ENCODE assay signal across 1 cellular context in genomic region chr2:118084483-118085089, GRCh38.
TF ChIP-seq lines count a peak whose summit lies in the region.

No MANE protein-coding gene starts in this region.

TF ChIP-seq in HepG2, 621 proteins besides CTCF, POLR2A, EP300 and RAD21 (continued from another document and continues in another):
- TF ChIP-seq MED1 (CRISPR knock-in tag; IDR thresholded peaks at IDR 0.05) = peak; percentile 75
- no peak for TF ChIP-seq ZNF788 (CRISPR knock-in tag; IDR thresholded peaks at IDR 0.05; ENCODE audit: borderline replicate concordance)
- no peak for TF ChIP-seq CCAR2 (optimal IDR thresholded peaks at IDR 0.05; ENCODE audit: low read depth, low read length)
- no peak for TF ChIP-seq SATB2 (CRISPR knock-in tag; IDR thresholded peaks at IDR 0.05)
- TF ChIP-seq CENPT (CRISPR knock-in tag; IDR thresholded peaks at IDR 0.05; ENCODE audit: low read depth) = no peak
- TF ChIP-seq ERF (CRISPR knock-in tag; IDR thresholded peaks at IDR 0.05) = 0 out of 2 replicates have a peak, but pooled peaks have one; percentile 18
- no peak for TF ChIP-seq ZSCAN12 (CRISPR knock-in tag; IDR thresholded peaks at IDR 0.05)
- TF ChIP-seq ZNF800 (CRISPR knock-in tag; IDR thresholded peaks at IDR 0.05) = no peak
- TF ChIP-seq, protein P1, sequence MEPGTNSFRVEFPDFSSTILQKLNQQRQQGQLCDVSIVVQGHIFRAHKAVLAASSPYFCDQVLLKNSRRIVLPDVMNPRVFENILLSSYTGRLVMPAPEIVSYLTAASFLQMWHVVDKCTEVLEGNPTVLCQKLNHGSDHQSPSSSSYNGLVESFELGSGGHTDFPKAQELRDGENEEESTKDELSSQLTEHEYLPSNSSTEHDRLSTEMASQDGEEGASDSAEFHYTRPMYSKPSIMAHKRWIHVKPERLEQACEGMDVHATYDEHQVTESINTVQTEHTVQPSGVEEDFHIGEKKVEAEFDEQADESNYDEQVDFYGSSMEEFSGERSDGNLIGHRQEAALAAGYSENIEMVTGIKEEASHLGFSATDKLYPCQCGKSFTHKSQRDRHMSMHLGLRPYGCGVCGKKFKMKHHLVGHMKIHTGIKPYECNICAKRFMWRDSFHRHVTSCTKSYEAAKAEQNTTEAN (CRISPR knock-in tag; conservative IDR thresholded peaks at IDR 0.05) = no peak
- TF ChIP-seq ZNF234 (CRISPR knock-in tag; conservative IDR thresholded peaks at IDR 0.05) = no peak
- TF ChIP-seq PLRG1 (conservative IDR thresholded peaks at IDR 0.05) = no peak
- no peak for TF ChIP-seq NKX3-1 (CRISPR knock-in tag; IDR thresholded peaks at IDR 0.05)
- TF ChIP-seq ZNF567 (CRISPR knock-in tag; IDR thresholded peaks at IDR 0.05; ENCODE audit: borderline replicate concordance) = 0 out of 2 replicates have a peak, but pooled peaks have one; percentile 72
- TF ChIP-seq RORA (CRISPR knock-in tag; IDR thresholded peaks at IDR 0.05) = no peak
- TF ChIP-seq POLR2G (IDR thresholded peaks at IDR 0.05; ENCODE audit: low read depth, low read length) = no peak; the same call in 1 of the 2 replicates
- TF ChIP-seq ZNF432 (CRISPR knock-in tag; IDR thresholded peaks at IDR 0.05; ENCODE audit: borderline replicate concordance) = no peak
- no peak for TF ChIP-seq MAZ (IDR thresholded peaks at IDR 0.05; ENCODE audit: borderline replicate concordance, low read depth, low read length)
- no peak for TF ChIP-seq MAZ (CRISPR knock-in tag; IDR thresholded peaks at IDR 0.05; ENCODE audit: low read depth)
- TF ChIP-seq ZNF691 (CRISPR knock-in tag; IDR thresholded peaks at IDR 0.05; ENCODE audit: borderline replicate concordance, low read depth) = no peak; the same call in 1 of the 2 replicates
- TF ChIP-seq, protein P2, sequence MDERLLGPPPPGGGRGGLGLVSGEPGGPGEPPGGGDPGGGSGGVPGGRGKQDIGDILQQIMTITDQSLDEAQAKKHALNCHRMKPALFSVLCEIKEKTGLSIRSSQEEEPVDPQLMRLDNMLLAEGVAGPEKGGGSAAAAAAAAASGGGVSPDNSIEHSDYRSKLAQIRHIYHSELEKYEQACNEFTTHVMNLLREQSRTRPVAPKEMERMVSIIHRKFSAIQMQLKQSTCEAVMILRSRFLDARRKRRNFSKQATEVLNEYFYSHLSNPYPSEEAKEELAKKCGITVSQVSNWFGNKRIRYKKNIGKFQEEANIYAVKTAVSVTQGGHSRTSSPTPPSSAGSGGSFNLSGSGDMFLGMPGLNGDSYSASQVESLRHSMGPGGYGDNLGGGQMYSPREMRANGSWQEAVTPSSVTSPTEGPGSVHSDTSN (CRISPR knock-in tag; IDR thresholded peaks at IDR 0.05) = no peak
- TF ChIP-seq, protein P3, sequence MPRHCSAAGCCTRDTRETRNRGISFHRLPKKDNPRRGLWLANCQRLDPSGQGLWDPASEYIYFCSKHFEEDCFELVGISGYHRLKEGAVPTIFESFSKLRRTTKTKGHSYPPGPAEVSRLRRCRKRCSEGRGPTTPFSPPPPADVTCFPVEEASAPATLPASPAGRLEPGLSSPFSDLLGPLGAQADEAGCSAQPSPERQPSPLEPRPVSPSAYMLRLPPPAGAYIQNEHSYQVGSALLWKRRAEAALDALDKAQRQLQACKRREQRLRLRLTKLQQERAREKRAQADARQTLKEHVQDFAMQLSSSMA (CRISPR knock-in tag; IDR thresholded peaks at IDR 0.05) = no peak
- TF ChIP-seq CEBPZ (IDR thresholded peaks at IDR 0.05; ENCODE audit: low read length) = no peak
- no peak; the same call in 1 of the 2 replicates for TF ChIP-seq ZNF777 (CRISPR knock-in tag; IDR thresholded peaks at IDR 0.05)
- TF ChIP-seq GATAD2A (CRISPR knock-in tag; IDR thresholded peaks at IDR 0.05) = no peak; the same call in 1 of the 2 replicates
- TF ChIP-seq, protein P4, sequence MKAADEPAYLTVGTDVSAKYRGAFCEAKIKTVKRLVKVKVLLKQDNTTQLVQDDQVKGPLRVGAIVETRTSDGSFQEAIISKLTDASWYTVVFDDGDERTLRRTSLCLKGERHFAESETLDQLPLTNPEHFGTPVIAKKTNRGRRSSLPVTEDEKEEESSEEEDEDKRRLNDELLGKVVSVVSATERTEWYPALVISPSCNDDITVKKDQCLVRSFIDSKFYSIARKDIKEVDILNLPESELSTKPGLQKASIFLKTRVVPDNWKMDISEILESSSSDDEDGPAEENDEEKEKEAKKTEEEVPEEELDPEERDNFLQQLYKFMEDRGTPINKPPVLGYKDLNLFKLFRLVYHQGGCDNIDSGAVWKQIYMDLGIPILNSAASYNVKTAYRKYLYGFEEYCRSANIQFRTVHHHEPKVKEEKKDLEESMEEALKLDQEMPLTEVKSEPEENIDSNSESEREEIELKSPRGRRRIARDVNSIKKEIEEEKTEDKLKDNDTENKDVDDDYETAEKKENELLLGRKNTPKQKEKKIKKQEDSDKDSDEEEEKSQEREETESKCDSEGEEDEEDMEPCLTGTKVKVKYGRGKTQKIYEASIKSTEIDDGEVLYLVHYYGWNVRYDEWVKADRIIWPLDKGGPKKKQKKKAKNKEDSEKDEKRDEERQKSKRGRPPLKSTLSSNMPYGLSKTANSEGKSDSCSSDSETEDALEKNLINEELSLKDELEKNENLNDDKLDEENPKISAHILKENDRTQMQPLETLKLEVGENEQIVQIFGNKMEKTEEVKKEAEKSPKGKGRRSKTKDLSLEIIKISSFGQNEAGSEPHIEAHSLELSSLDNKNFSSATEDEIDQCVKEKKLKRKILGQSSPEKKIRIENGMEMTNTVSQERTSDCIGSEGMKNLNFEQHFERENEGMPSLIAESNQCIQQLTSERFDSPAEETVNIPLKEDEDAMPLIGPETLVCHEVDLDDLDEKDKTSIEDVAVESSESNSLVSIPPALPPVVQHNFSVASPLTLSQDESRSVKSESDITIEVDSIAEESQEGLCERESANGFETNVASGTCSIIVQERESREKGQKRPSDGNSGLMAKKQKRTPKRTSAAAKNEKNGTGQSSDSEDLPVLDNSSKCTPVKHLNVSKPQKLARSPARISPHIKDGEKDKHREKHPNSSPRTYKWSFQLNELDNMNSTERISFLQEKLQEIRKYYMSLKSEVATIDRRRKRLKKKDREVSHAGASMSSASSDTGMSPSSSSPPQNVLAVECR (CRISPR knock-in tag; IDR thresholded peaks at IDR 0.05; ENCODE audit: borderline replicate concordance) = no peak; the same call in 1 of the 2 replicates
- no peak for TF ChIP-seq ZNF430 (CRISPR knock-in tag; IDR thresholded peaks at IDR 0.05)
- no peak for TF ChIP-seq HDAC2 (CRISPR knock-in tag; IDR thresholded peaks at IDR 0.05)
- no peak for TF ChIP-seq MYC (CRISPR knock-in tag; IDR thresholded peaks at IDR 0.05; ENCODE audit: borderline replicate concordance)
- TF ChIP-seq UBTF (CRISPR knock-in tag; IDR thresholded peaks at IDR 0.05) = 0 out of 2 replicates have a peak, but pooled peaks have one; percentile 32
- no peak for TF ChIP-seq RBM22 (optimal IDR thresholded peaks at IDR 0.05; ENCODE audit: low read length)
- TF ChIP-seq ATF7-NPFF (CRISPR knock-in tag; IDR thresholded peaks at IDR 0.05; ENCODE audit: low read depth) = no peak
- TF ChIP-seq SRF (IDR thresholded peaks at IDR 0.05; ENCODE audit: low read depth, low read length) = no peak
- no peak for TF ChIP-seq ADNP (CRISPR knock-in tag; IDR thresholded peaks at IDR 0.05)
- no peak for TF ChIP-seq RFX5 (IDR thresholded peaks at IDR 0.05; ENCODE audit: low read depth, low read length)
- TF ChIP-seq ZNF687 (CRISPR knock-in tag; IDR thresholded peaks at IDR 0.05) = no peak
- TF ChIP-seq JDP2 (CRISPR knock-in tag; IDR thresholded peaks at IDR 0.05; ENCODE audit: borderline replicate concordance) = no peak
- TF ChIP-seq RELA (CRISPR knock-in tag; IDR thresholded peaks at IDR 0.05) = no peak; the same call in 1 of the 2 replicates
- TF ChIP-seq BATF2 (CRISPR knock-in tag; IDR thresholded peaks at IDR 0.05) = no peak
- TF ChIP-seq HMG20A (CRISPR knock-in tag; IDR thresholded peaks at IDR 0.05; ENCODE audit: borderline replicate concordance) = peak; percentile 69; the same call in 1 of the 2 replicates
- no peak for TF ChIP-seq SOX6 (IDR thresholded peaks at IDR 0.05)
- TF ChIP-seq SOX6 (CRISPR knock-in tag; IDR thresholded peaks at IDR 0.05) = no peak; the same call in 1 of the 2 replicates
- no peak for TF ChIP-seq ZNF33B (CRISPR knock-in tag; IDR thresholded peaks at IDR 0.05)
